14 cellular contexts compared by ENCODE assay signal in genomic region chr12:59803735-59804134, GRCh38.
DNase-seq lines count a peak whose midpoint lies in the region; ATAC-seq and TF ChIP-seq lines count a peak whose summit lies in the region.
"Had no signal": no experiment of that assay in that cellular context is flagged by ENCODE, and none has a peak within 500 bp of the region (broad histone marks: within the 10 kb centered on the region; RNA-seq: fewer than 3 reads in every experiment).

No MANE protein-coding gene starts in this region.

- H3F3A ChIP-seq in OCI-LY1 (ENCODE audit: insufficient read depth, low read length) = no peaks in the 10 kb centered on the region

- peak overlapping the region; percentile 44 for H3K4me2 ChIP-seq in OCI-LY1 (ENCODE audit: low read length)

- H3K36me3 ChIP-seq in OCI-LY1 (ENCODE audit: insufficient read depth, low read length) = no peaks in the 10 kb centered on the region

- no peak for TF ChIP-seq POLR2A in lower leg skin (IDR thresholded peaks at IDR 0.05)

- BruUV-seq in Calu3 (replicated peaks; lab: Mats Ljungman, UMichigan) = no TSS peak

- TF ChIP-seq CTCF in Calu3 (IDR thresholded peaks at IDR 0.05; ENCODE audit: unreplicated experiment) (no peak), OCI-LY1 (IDR thresholded peaks at IDR 0.05; ENCODE audit: low read length) (no peak), lower leg skin (IDR thresholded peaks at IDR 0.05) (no peak)

- WGBS in lower leg skin, 2 donors = 33 to 42% methylated on average over 1 of the region's 1 CpG

- H3K4me3 Mint-ChIP-seq in Calu3 (ENCODE audit: low read depth, unreplicated experiment) = peak overlapping the region; percentile 23
- peak overlapping the region; percentile 27 for H3K4me3 Mint-ChIP-seq in dendritic cell treated with granulocyte-macrophage colony-stimulating factor and Interleukin-4, amounts not matched to agents 40 ng/mL and 50 ng/mL, for 4 days
- H3K4me3 Mint-ChIP-seq in natural killer cell treated with Interleukin-12 subunit alpha and Interleukin-12 subunit beta and Interleukin-15 and Interleukin-18, amount 100 ng/mL, for 72 hours = peak overlapping the region; percentile 54
- H3K4me3 Mint-ChIP-seq: activated naive CD8-positive, alpha-beta T cell; stimulated activated effector memory CD8-positive, alpha-beta T cell treated with anti-CD3 and anti-CD28 coated beads, Interleukin-12 subunit alpha, Interleukin-12 subunit beta, amount 100 ng/mL, for 72 hours had no signal

- no peak for DNase-seq in Calu3
- no peak for DNase-seq in natural killer cell treated with Interleukin-12 subunit alpha and Interleukin-12 subunit beta and Interleukin-15 and Interleukin-18, amount 100 ng/mL, for 72 hours (ENCODE audit: low spot score)
- no peak for DNase-seq in lower leg skin (ENCODE audit: low spot score in 2 of 2)
- no peak for DNase-seq in posterior vena cava (ENCODE audit: low spot score)
- DNase-seq: effector CD4-positive, alpha-beta T cell; head of caudate nucleus; NCI-H446 treated with DMSO at 0.1 percent for 48 hours; nucleus accumbens had no signal

- no peaks in the 10 kb centered on the region for H4K20me1 ChIP-seq in OCI-LY1 (ENCODE audit: insufficient read depth, low read length)

- H3K27ac Mint-ChIP-seq in Calu3 (ENCODE audit: unreplicated experiment) = no peak overlapping the region
- no peak overlapping the region for H3K27ac Mint-ChIP-seq in dendritic cell treated with granulocyte-macrophage colony-stimulating factor and Interleukin-4, amounts not matched to agents 40 ng/mL and 50 ng/mL, for 4 days
- H3K27ac Mint-ChIP-seq in natural killer cell treated with Interleukin-12 subunit alpha and Interleukin-12 subunit beta and Interleukin-15 and Interleukin-18, amount 100 ng/mL, for 72 hours = no peak overlapping the region
- H3K27ac Mint-ChIP-seq: activated naive CD8-positive, alpha-beta T cell; stimulated activated effector memory CD8-positive, alpha-beta T cell treated with anti-CD3 and anti-CD28 coated beads, Interleukin-12 subunit alpha, Interleukin-12 subunit beta, amount 100 ng/mL, for 72 hours had no signal

- H3K27ac ChIP-seq in OCI-LY1 (ENCODE audit: low read depth, low read length, poor library complexity, severe bottlenecking) = no peak overlapping the region

- H3K27me3 Mint-ChIP-seq in Calu3 (ENCODE audit: unreplicated experiment) = no peaks in the 10 kb centered on the region
- no peaks in the 10 kb centered on the region for H3K27me3 Mint-ChIP-seq in dendritic cell treated with granulocyte-macrophage colony-stimulating factor and Interleukin-4, amounts not matched to agents 40 ng/mL and 50 ng/mL, for 4 days
- no peaks in the 10 kb centered on the region for H3K27me3 Mint-ChIP-seq in natural killer cell treated with Interleukin-12 subunit alpha and Interleukin-12 subunit beta and Interleukin-15 and Interleukin-18, amount 100 ng/mL, for 72 hours
- H3K27me3 Mint-ChIP-seq: activated naive CD8-positive, alpha-beta T cell had no signal

- H3K9me3 Mint-ChIP-seq in Calu3 (ENCODE audit: low read depth, unreplicated experiment) = peaks cover 3% of the 10 kb centered on the region
- peaks cover 20% of the 10 kb centered on the region for H3K9me3 Mint-ChIP-seq in dendritic cell treated with granulocyte-macrophage colony-stimulating factor and Interleukin-4, amounts not matched to agents 40 ng/mL and 50 ng/mL, for 4 days
- H3K9me3 Mint-ChIP-seq in natural killer cell treated with Interleukin-12 subunit alpha and Interleukin-12 subunit beta and Interleukin-15 and Interleukin-18, amount 100 ng/mL, for 72 hours = peaks cover 12% of the 10 kb centered on the region

- no peak for ATAC-seq in natural killer cell treated with Interleukin-12 subunit alpha and Interleukin-12 subunit beta and Interleukin-15 and Interleukin-18, amount 100 ng/mL, for 72 hours
- ATAC-seq in GM18517 (IDR thresholded peaks at IDR 0.05; ENCODE audit: unreplicated experiment) = no peak
- no peak for ATAC-seq in HG03196 (IDR thresholded peaks at IDR 0.05; ENCODE audit: unreplicated experiment)
- ATAC-seq: stimulated activated effector memory CD8-positive, alpha-beta T cell treated with anti-CD3 and anti-CD28 coated beads, Interleukin-12 subunit alpha, Interleukin-12 subunit beta, amount 100 ng/mL, for 72 hours had no signal

- H3K9ac ChIP-seq in OCI-LY1 (ENCODE audit: low read length) = no peak overlapping the region

- no peaks in the 10 kb centered on the region for H3K9me2 ChIP-seq in OCI-LY1 (ENCODE audit: low read depth, low read length)

- H3K9me3 ChIP-seq in OCI-LY1 (ENCODE audit: low read length) = no peaks in the 10 kb centered on the region

- H3K36me3 Mint-ChIP-seq in Calu3 (ENCODE audit: insufficient read depth, unreplicated experiment) = no peaks in the 10 kb centered on the region
- no peaks in the 10 kb centered on the region for H3K36me3 Mint-ChIP-seq in dendritic cell treated with granulocyte-macrophage colony-stimulating factor and Interleukin-4, amounts not matched to agents 40 ng/mL and 50 ng/mL, for 4 days (ENCODE audit: low read depth)
- H3K36me3 Mint-ChIP-seq in natural killer cell treated with Interleukin-12 subunit alpha and Interleukin-12 subunit beta and Interleukin-15 and Interleukin-18, amount 100 ng/mL, for 72 hours = peaks cover 23% of the 10 kb centered on the region
- H3K36me3 Mint-ChIP-seq: stimulated activated effector memory CD8-positive, alpha-beta T cell treated with anti-CD3 and anti-CD28 coated beads, Interleukin-12 subunit alpha, Interleukin-12 subunit beta, amount 100 ng/mL, for 72 hours had no signal

- no peaks in the 10 kb centered on the region for H3K79me2 ChIP-seq in OCI-LY1 (ENCODE audit: insufficient read depth, low read length)

- no peak overlapping the region for H3K4me3 ChIP-seq in OCI-LY1 (ENCODE audit: low read depth, low read length, poor library complexity, severe bottlenecking)
- no peak overlapping the region for H3K4me3 ChIP-seq in lower leg skin (ENCODE audit: low read depth, poor library complexity, severe bottlenecking)

- intact Hi-C loops in Calu3 (cut with micrococcal nuclease; ENCODE audit: unreplicated experiment) = no loop called here
- intact Hi-C loops in dendritic cell treated with granulocyte-macrophage colony-stimulating factor and Interleukin-4, amounts not matched to agents 40 ng/mL and 50 ng/mL, for 4 days (cut with micrococcal nuclease) = loop anchor here (10.0 kb wide), 1 partner anchor 359 kb away; no protein-coding TSS in a partner anchor
- intact Hi-C loops in lower leg skin (cut with DNase I; ENCODE audit: low total_unique reads) = no loop called here
- intact Hi-C loops in posterior vena cava (cut with DNase I) = no loop called here

- peaks cover 11% of the 10 kb centered on the region for H3K4me1 ChIP-seq in OCI-LY1 (ENCODE audit: insufficient read depth, low read length, severe bottlenecking)

- CTCF ChIA-PET in Calu3 (lab: Charles Lee) = no interaction called here

- peaks cover 8% of the 10 kb centered on the region for H3K4me1 Mint-ChIP-seq in Calu3 (ENCODE audit: low read depth, unreplicated experiment)
- no peaks in the 10 kb centered on the region for H3K4me1 Mint-ChIP-seq in dendritic cell treated with granulocyte-macrophage colony-stimulating factor and Interleukin-4, amounts not matched to agents 40 ng/mL and 50 ng/mL, for 4 days (ENCODE audit: low read depth)
- H3K4me1 Mint-ChIP-seq in natural killer cell treated with Interleukin-12 subunit alpha and Interleukin-12 subunit beta and Interleukin-15 and Interleukin-18, amount 100 ng/mL, for 72 hours (ENCODE audit: low read depth in 2 of 2) = peaks cover 2 to 5% of the 10 kb centered on the region in 2 donors

- no peaks in the 10 kb centered on the region for H3K27me3 ChIP-seq in OCI-LY1 (ENCODE audit: insufficient read depth, low read length)

- H2AFZ ChIP-seq in OCI-LY1 (ENCODE audit: low read length) = no peak overlapping the region
